1 cellular context compared by ENCODE assay signal in genomic region chr16:8797364-8798173, GRCh38.
A peak's percentile ranks its signal among the peaks of the same experiment; 100 is the strongest.
TF ChIP-seq lines count a peak whose summit lies in the region.

PMM2 (plus strand) TSS chr16:8797839; CDS start chr16:8797883, 44 bp downstream.
A gene with protein sequence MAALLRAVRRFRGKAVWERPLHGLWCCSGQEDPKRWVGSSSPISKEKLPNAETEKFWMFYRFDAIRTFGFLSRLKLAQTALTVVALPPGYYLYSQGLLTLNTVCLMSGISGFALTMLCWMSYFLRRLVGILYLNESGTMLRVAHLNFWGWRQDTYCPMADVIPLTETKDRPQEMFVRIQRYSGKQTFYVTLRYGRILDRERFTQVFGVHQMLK (minus strand): TSS chr16:8797639. CDS start chr16:8797614, 25 bp downstream.

TF ChIP-seq in GM12878, 131 proteins besides CTCF, POLR2A, EP300 and RAD21 (continued from another document and continues in another):
- TF ChIP-seq ZBTB11 (CRISPR knock-in tag; IDR thresholded peaks at IDR 0.05) (no peak), TBL1XR1 (IDR thresholded peaks at IDR 0.05; ENCODE audit: low read depth, low read length) (peak; percentile 39; the same call in 1 of the 2 replicates), SMAD1 (IDR thresholded peaks at IDR 0.05; ENCODE audit: low read depth, partially characterized antibody) (no peak), KDM1A (IDR thresholded peaks at IDR 0.05; ENCODE audit: borderline replicate concordance) (no peak), CHD2 (IDR thresholded peaks at IDR 0.05; ENCODE audit: borderline replicate concordance, low read depth, low read length) (peak; percentile 73), YY1 (IDR thresholded peaks at IDR 0.05; ENCODE audit: low read depth, low read length) (peak; percentile 72), IRF3 (IDR thresholded peaks at IDR 0.05) (no peak), EGR1 (IDR thresholded peaks at IDR 0.05; ENCODE audit: borderline replicate concordance in 1 of 2, low read depth in 2 of 2, low read length in 2 of 2) (peak in 1 of 2 experiments; percentile 13; a peak in 1 of 3 replicates), SIN3A (IDR thresholded peaks at IDR 0.05; ENCODE audit: low read depth, low read length) (peak; percentile 96), POU2F2 (IDR thresholded peaks at IDR 0.05; ENCODE audit: borderline replicate concordance, low read depth, low read length) (peak; percentile 86), NR2C1 (IDR thresholded peaks at IDR 0.05) (peak; percentile 95), IKZF1 (conservative IDR thresholded peaks at IDR 0.05) (peak; percentile 92), PML (IDR thresholded peaks at IDR 0.05; ENCODE audit: low read length) (peak; percentile 87), ZNF207 (IDR thresholded peaks at IDR 0.05; ENCODE audit: borderline replicate concordance) (0 out of 2 replicates have a peak, but pooled peaks have one; percentile 38), HDGF (IDR thresholded peaks at IDR 0.05) (peak; percentile 94), POLR2AphosphoS5 (IDR thresholded peaks at IDR 0.05; ENCODE audit: low read length) (peak; percentile 88), CREM (IDR thresholded peaks at IDR 0.05; ENCODE audit: low read depth) (peak; percentile 72; the same call in 1 of the 2 replicates), USF1 (IDR thresholded peaks at IDR 0.05; ENCODE audit: borderline replicate concordance, extremely low read length, insufficient read depth, low read depth, low read length) (peak; percentile 49), SUZ12 (IDR thresholded peaks at IDR 0.05; ENCODE audit: unreplicated experiment) (no peak), RUNX3 (IDR thresholded peaks at IDR 0.05; ENCODE audit: low read length) (peak; percentile 77), SMARCA5 (IDR thresholded peaks at IDR 0.05) (0 out of 2 replicates have a peak, but pooled peaks have one; percentile 19), PAX5 (IDR thresholded peaks at IDR 0.05; ENCODE audit: borderline replicate concordance, low read depth, low read length) (peak; percentile 33; the same call in 1 of the 2 replicates), SREBF1 (IDR thresholded peaks at IDR 0.05; ENCODE audit: low read length) (0 out of 2 replicates have a peak, but pooled peaks have one; percentile 36), RAD51 (IDR thresholded peaks at IDR 0.05) (peak; percentile 74), SRF (IDR thresholded peaks at IDR 0.05; ENCODE audit: low read depth in 2 of 2, low read length in 2 of 2) (0 out of 4 replicates have a peak, but pooled peaks of 1 of the 2 experiments have one; percentile 16), MEF2B (IDR thresholded peaks at IDR 0.05; ENCODE audit: partially characterized antibody, poor library complexity, severe bottlenecking) (peak; percentile 29), E2F8 (IDR thresholded peaks at IDR 0.05; ENCODE audit: low read depth, partially characterized antibody) (peak; percentile 76), RB1 (IDR thresholded peaks at IDR 0.05; ENCODE audit: borderline replicate concordance) (no peak; the same call in 1 of the 2 replicates), MYC (IDR thresholded peaks at IDR 0.05; ENCODE audit: insufficient read depth, insufficient read length, insufficient replicate concordance, low read length, severe bottlenecking) (peak; percentile 94), ELK1 (IDR thresholded peaks at IDR 0.05; ENCODE audit: low read depth, low read length) (peak; percentile 78; the same call in 1 of the 2 replicates), E4F1 (IDR thresholded peaks at IDR 0.05; ENCODE audit: borderline replicate concordance, partially characterized antibody) (peak; percentile 92), GATAD2B (conservative IDR thresholded peaks at IDR 0.05; ENCODE audit: low read depth) (peak; percentile 84), ESRRA (IDR thresholded peaks at IDR 0.05; ENCODE audit: low read length) (peak; percentile 39; the same call in 1 of the 2 replicates)
- TF ChIP-seq, protein P1, sequence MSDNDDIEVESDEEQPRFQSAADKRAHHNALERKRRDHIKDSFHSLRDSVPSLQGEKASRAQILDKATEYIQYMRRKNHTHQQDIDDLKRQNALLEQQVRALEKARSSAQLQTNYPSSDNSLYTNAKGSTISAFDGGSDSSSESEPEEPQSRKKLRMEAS (IDR thresholded peaks at IDR 0.05; ENCODE audit: low read depth, low read length) = peak; percentile 97
- TF ChIP-seq, protein P2, sequence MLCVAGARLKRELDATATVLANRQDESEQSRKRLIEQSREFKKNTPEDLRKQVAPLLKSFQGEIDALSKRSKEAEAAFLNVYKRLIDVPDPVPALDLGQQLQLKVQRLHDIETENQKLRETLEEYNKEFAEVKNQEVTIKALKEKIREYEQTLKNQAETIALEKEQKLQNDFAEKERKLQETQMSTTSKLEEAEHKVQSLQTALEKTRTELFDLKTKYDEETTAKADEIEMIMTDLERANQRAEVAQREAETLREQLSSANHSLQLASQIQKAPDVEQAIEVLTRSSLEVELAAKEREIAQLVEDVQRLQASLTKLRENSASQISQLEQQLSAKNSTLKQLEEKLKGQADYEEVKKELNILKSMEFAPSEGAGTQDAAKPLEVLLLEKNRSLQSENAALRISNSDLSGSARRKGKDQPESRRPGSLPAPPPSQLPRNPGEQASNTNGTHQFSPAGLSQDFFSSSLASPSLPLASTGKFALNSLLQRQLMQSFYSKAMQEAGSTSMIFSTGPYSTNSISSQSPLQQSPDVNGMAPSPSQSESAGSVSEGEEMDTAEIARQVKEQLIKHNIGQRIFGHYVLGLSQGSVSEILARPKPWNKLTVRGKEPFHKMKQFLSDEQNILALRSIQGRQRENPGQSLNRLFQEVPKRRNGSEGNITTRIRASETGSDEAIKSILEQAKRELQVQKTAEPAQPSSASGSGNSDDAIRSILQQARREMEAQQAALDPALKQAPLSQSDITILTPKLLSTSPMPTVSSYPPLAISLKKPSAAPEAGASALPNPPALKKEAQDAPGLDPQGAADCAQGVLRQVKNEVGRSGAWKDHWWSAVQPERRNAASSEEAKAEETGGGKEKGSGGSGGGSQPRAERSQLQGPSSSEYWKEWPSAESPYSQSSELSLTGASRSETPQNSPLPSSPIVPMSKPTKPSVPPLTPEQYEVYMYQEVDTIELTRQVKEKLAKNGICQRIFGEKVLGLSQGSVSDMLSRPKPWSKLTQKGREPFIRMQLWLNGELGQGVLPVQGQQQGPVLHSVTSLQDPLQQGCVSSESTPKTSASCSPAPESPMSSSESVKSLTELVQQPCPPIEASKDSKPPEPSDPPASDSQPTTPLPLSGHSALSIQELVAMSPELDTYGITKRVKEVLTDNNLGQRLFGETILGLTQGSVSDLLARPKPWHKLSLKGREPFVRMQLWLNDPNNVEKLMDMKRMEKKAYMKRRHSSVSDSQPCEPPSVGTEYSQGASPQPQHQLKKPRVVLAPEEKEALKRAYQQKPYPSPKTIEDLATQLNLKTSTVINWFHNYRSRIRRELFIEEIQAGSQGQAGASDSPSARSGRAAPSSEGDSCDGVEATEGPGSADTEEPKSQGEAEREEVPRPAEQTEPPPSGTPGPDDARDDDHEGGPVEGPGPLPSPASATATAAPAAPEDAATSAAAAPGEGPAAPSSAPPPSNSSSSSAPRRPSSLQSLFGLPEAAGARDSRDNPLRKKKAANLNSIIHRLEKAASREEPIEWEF (IDR thresholded peaks at IDR 0.05; ENCODE audit: insufficient replicate concordance, low read depth, low read length) = no peak
- TF ChIP-seq, protein P3, sequence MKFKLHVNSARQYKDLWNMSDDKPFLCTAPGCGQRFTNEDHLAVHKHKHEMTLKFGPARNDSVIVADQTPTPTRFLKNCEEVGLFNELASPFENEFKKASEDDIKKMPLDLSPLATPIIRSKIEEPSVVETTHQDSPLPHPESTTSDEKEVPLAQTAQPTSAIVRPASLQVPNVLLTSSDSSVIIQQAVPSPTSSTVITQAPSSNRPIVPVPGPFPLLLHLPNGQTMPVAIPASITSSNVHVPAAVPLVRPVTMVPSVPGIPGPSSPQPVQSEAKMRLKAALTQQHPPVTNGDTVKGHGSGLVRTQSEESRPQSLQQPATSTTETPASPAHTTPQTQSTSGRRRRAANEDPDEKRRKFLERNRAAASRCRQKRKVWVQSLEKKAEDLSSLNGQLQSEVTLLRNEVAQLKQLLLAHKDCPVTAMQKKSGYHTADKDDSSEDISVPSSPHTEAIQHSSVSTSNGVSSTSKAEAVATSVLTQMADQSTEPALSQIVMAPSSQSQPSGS (IDR thresholded peaks at IDR 0.05; ENCODE audit: low read length) = no peak
